Comparison of ENCODE assay signal across 1 cellular context in genomic region chr11:58726594-58727414, GRCh38.
TF ChIP-seq lines count a peak whose summit lies in the region.

No MANE protein-coding gene starts in this region.

TF ChIP-seq in K562, 482 proteins besides CTCF, POLR2A, EP300 and RAD21 (continued from another document and continues in another):
- TF ChIP-seq, protein P1, sequence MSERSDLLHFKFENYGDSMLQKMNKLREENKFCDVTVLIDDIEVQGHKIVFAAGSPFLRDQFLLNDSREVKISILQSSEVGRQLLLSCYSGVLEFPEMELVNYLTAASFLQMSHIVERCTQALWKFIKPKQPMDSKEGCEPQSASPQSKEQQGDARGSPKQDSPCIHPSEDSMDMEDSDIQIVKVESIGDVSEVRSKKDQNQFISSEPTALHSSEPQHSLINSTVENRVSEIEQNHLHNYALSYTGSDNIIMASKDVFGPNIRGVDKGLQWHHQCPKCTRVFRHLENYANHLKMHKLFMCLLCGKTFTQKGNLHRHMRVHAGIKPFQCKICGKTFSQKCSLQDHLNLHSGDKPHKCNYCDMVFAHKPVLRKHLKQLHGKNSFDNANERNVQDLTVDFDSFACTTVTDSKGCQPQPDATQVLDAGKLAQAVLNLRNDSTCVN (CRISPR knock-in tag; IDR thresholded peaks at IDR 0.05): no peak
- peak; percentile 60 for TF ChIP-seq TAL1 (IDR thresholded peaks at IDR 0.05)
- TF ChIP-seq, protein P2, sequence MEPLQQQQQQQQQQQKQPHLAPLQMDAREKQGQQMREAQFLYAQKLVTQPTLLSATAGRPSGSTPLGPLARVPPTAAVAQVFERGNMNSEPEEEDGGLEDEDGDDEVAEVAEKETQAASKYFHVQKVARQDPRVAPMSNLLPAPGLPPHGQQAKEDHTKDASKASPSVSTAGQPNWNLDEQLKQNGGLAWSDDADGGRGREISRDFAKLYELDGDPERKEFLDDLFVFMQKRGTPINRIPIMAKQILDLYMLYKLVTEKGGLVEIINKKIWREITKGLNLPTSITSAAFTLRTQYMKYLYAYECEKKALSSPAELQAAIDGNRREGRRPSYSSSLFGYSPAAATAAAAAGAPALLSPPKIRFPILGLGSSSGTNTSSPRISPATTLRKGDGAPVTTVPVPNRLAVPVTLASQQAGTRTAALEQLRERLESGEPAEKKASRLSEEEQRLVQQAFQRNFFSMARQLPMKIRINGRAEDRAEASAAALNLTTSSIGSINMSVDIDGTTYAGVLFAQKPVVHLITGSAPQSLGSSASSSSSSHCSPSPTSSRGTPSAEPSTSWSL (CRISPR knock-in tag; IDR thresholded peaks at IDR 0.05; ENCODE audit: borderline replicate concordance): no peak
- peak; percentile 42; the same call in 1 of the 2 replicates for TF ChIP-seq GABPA (tag; conservative IDR thresholded peaks at IDR 0.05; ENCODE audit: low read depth)
- no peak for TF ChIP-seq BRF1 (IDR thresholded peaks at IDR 0.05; ENCODE audit: borderline replicate concordance, extremely low read depth, insufficient read length)
- no peak for TF ChIP-seq ZNF764 (CRISPR knock-in tag; IDR thresholded peaks at IDR 0.05; ENCODE audit: low read depth)
- TF ChIP-seq BCOR (IDR thresholded peaks at IDR 0.05): no peak
- no peak for TF ChIP-seq TAF1 (IDR thresholded peaks at IDR 0.05; ENCODE audit: control insufficient read depth, extremely low read depth, insufficient read depth, low read length, severe bottlenecking)
- no peak for TF ChIP-seq LARP7 (IDR thresholded peaks at IDR 0.05)
- TF ChIP-seq, protein P3, sequence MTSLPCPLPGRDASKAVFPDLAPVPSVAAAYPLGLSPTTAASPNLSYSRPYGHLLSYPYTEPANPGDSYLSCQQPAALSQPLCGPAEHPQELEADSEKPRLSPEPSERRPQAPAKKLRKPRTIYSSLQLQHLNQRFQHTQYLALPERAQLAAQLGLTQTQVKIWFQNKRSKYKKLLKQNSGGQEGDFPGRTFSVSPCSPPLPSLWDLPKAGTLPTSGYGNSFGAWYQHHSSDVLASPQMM (CRISPR knock-in tag; IDR thresholded peaks at IDR 0.05): no peak
- TF ChIP-seq TFAP4 (CRISPR knock-in tag; IDR thresholded peaks at IDR 0.05; ENCODE audit: borderline replicate concordance): no peak
- TF ChIP-seq MTA2 (IDR thresholded peaks at IDR 0.05; ENCODE audit: low read depth): peak; percentile 13; the same call in 1 of the 2 replicates
- TF ChIP-seq ZFP30 (CRISPR knock-in tag; IDR thresholded peaks at IDR 0.05; ENCODE audit: borderline replicate concordance): no peak
- TF ChIP-seq CEBPB (tag; IDR thresholded peaks at IDR 0.05): peak; percentile 23; the same call in 1 of the 2 replicates
- 0 out of 2 replicates have a peak, but pooled peaks have one; percentile 44 for TF ChIP-seq MEF2D (tag; conservative IDR thresholded peaks at IDR 0.05; ENCODE audit: low read depth)
- no peak for TF ChIP-seq EZH2 (IDR thresholded peaks at IDR 0.05; ENCODE audit: borderline replicate concordance, low read depth, low read length)
- TF ChIP-seq, protein P4, sequence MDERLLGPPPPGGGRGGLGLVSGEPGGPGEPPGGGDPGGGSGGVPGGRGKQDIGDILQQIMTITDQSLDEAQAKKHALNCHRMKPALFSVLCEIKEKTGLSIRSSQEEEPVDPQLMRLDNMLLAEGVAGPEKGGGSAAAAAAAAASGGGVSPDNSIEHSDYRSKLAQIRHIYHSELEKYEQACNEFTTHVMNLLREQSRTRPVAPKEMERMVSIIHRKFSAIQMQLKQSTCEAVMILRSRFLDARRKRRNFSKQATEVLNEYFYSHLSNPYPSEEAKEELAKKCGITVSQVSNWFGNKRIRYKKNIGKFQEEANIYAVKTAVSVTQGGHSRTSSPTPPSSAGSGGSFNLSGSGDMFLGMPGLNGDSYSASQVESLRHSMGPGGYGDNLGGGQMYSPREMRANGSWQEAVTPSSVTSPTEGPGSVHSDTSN (CRISPR knock-in tag; IDR thresholded peaks at IDR 0.05; ENCODE audit: low read depth): no peak
- TF ChIP-seq, protein P4 (tag; conservative IDR thresholded peaks at IDR 0.05; ENCODE audit: low read depth): peak; percentile 94
- no peak for TF ChIP-seq HNRNPH1 (optimal IDR thresholded peaks at IDR 0.05; ENCODE audit: low read depth, low read length)
- no peak for TF ChIP-seq PURB (CRISPR knock-in tag; IDR thresholded peaks at IDR 0.05; ENCODE audit: low read depth)
- TF ChIP-seq CTBP1 (IDR thresholded peaks at IDR 0.05; ENCODE audit: borderline replicate concordance): peak; percentile 70; the same call in 1 of the 2 replicates
- no peak for TF ChIP-seq HDAC3 (IDR thresholded peaks at IDR 0.05; ENCODE audit: borderline replicate concordance, partially characterized antibody)
- TF ChIP-seq ESRRA (IDR thresholded peaks at IDR 0.05; ENCODE audit: borderline replicate concordance, low read depth): peak; percentile 59; the same call in 1 of the 2 replicates
- TF ChIP-seq, protein P5, sequence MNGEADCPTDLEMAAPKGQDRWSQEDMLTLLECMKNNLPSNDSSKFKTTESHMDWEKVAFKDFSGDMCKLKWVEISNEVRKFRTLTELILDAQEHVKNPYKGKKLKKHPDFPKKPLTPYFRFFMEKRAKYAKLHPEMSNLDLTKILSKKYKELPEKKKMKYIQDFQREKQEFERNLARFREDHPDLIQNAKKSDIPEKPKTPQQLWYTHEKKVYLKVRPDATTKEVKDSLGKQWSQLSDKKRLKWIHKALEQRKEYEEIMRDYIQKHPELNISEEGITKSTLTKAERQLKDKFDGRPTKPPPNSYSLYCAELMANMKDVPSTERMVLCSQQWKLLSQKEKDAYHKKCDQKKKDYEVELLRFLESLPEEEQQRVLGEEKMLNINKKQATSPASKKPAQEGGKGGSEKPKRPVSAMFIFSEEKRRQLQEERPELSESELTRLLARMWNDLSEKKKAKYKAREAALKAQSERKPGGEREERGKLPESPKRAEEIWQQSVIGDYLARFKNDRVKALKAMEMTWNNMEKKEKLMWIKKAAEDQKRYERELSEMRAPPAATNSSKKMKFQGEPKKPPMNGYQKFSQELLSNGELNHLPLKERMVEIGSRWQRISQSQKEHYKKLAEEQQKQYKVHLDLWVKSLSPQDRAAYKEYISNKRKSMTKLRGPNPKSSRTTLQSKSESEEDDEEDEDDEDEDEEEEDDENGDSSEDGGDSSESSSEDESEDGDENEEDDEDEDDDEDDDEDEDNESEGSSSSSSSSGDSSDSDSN (IDR thresholded peaks at IDR 0.05; ENCODE audit: borderline replicate concordance in 1 of 2, low read depth in 2 of 2, low read length in 2 of 2): no peak
- peak; percentile 83 for TF ChIP-seq C11orf30 (IDR thresholded peaks at IDR 0.05; ENCODE audit: low read depth)
- peak; percentile 59; the same call in 1 of the 2 replicates for TF ChIP-seq LEF1 (IDR thresholded peaks at IDR 0.05)
- no peak for TF ChIP-seq SRSF7 (optimal IDR thresholded peaks at IDR 0.05; ENCODE audit: low read depth, low read length)
- TF ChIP-seq FOXJ2 (tag; IDR thresholded peaks at IDR 0.05): peak; percentile 82; the same call in 1 of the 2 replicates
- peak in 1 of 2 experiments; percentile 91; a peak in 2 of 4 replicates for TF ChIP-seq RCOR1 (IDR thresholded peaks at IDR 0.05; ENCODE audit: borderline replicate concordance in 1 of 2, low read depth in 2 of 2, low read length in 2 of 2)
- no peak for TF ChIP-seq NR2C2 (CRISPR knock-in tag; IDR thresholded peaks at IDR 0.05)
- TF ChIP-seq NR2C2 (tag; IDR thresholded peaks at IDR 0.05): peak; percentile 69
- peak; percentile 59; the same call in 1 of the 2 replicates for TF ChIP-seq JUND (IDR thresholded peaks at IDR 0.05; ENCODE audit: borderline replicate concordance, low read depth, low read length)
- peak; percentile 23; the same call in 1 of the 3 replicates for TF ChIP-seq JUND (tag; IDR thresholded peaks at IDR 0.05; ENCODE audit: borderline replicate concordance, low read depth, low read length)
- no peak for TF ChIP-seq ZNF24 (IDR thresholded peaks at IDR 0.05)
- TF ChIP-seq PRPF4 (IDR thresholded peaks at IDR 0.05; ENCODE audit: insufficient read depth, low read depth, low read length, poor library complexity, severe bottlenecking): no peak
- no peak for TF ChIP-seq ZNF695 (CRISPR knock-in tag; IDR thresholded peaks at IDR 0.05)
- TF ChIP-seq, protein P6, sequence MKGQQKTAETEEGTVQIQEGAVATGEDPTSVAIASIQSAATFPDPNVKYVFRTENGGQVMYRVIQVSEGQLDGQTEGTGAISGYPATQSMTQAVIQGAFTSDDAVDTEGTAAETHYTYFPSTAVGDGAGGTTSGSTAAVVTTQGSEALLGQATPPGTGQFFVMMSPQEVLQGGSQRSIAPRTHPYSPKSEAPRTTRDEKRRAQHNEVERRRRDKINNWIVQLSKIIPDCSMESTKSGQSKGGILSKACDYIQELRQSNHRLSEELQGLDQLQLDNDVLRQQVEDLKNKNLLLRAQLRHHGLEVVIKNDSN (CRISPR knock-in tag; IDR thresholded peaks at IDR 0.05): peak; percentile 54; the same call in 1 of the 2 replicates
- no peak for TF ChIP-seq ZNF431 (CRISPR knock-in tag; IDR thresholded peaks at IDR 0.05)
- TF ChIP-seq ZNF77 (CRISPR knock-in tag; IDR thresholded peaks at IDR 0.05): no peak
- peak in 1 of 2 experiments; percentile 46; a peak in 1 of 4 replicates for TF ChIP-seq ZNF639 (CRISPR knock-in tag; conservative IDR thresholded peaks at IDR 0.05 in 1 of 2, IDR thresholded peaks at IDR 0.05 in 1 of 2)
- no peak for TF ChIP-seq ZNF75A (CRISPR knock-in tag; IDR thresholded peaks at IDR 0.05)
- no peak for TF ChIP-seq NCOA2 (IDR thresholded peaks at IDR 0.05; ENCODE audit: partially characterized antibody in 2 of 2)
- TF ChIP-seq ZBTB11 (CRISPR knock-in tag; IDR thresholded peaks at IDR 0.05): 0 out of 6 replicates have a peak, but pooled peaks of 1 of the 3 experiments have one; percentile 32
- TF ChIP-seq, protein P7, sequence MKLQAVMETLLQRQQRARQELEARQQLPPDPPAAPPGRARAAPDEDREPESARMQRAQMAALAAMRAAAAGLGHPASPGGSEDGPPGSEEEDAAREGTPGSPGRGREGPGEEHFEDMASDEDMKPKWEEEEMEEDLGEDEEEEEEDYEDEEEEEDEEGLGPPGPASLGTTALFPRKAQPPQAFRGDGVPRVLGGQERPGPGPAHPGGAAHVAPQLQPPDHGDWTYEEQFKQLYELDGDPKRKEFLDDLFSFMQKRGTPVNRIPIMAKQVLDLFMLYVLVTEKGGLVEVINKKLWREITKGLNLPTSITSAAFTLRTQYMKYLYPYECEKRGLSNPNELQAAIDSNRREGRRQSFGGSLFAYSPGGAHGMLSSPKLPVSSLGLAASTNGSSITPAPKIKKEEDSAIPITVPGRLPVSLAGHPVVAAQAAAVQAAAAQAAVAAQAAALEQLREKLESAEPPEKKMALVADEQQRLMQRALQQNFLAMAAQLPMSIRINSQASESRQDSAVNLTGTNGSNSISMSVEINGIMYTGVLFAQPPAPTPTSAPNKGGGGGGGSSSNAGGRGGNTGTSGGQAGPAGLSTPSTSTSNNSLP (IDR thresholded peaks at IDR 0.05; ENCODE audit: borderline replicate concordance, low read depth, low read length): 0 out of 2 replicates have a peak, but pooled peaks have one; percentile 72
- TF ChIP-seq SMARCC2 (IDR thresholded peaks at IDR 0.05; ENCODE audit: low read depth): 0 out of 2 replicates have a peak, but pooled peaks have one; percentile 18
- TF ChIP-seq ZNF644 (tag; IDR thresholded peaks at IDR 0.05; ENCODE audit: low read depth): no peak
- no peak for TF ChIP-seq ZNF197 (CRISPR knock-in tag; IDR thresholded peaks at IDR 0.05; ENCODE audit: low read depth)
- 0 out of 2 replicates have a peak, but pooled peaks have one; percentile 15 for TF ChIP-seq ATF7 (IDR thresholded peaks at IDR 0.05)
